ENCODE assay signal across 1 cellular context in genomic region chr17:81941484-81942166, GRCh38.
TF ChIP-seq lines count a peak whose summit lies in the region.

No MANE protein-coding gene starts in this region.

TF ChIP-seq in GM23338, 12 proteins besides CTCF, POLR2A, EP300 and RAD21 (continued from another document):
- no peak for TF ChIP-seq ZNF462 (CRISPR knock-in tag; IDR thresholded peaks at IDR 0.05)
- TF ChIP-seq JUNB (IDR thresholded peaks at IDR 0.05; ENCODE audit: unreplicated experiment) = no peak
- TF ChIP-seq REST (IDR thresholded peaks at IDR 0.05; ENCODE audit: unreplicated experiment) = no peak
- no peak for TF ChIP-seq ZNF114 (CRISPR knock-in tag; IDR thresholded peaks at IDR 0.05)
- TF ChIP-seq EZH2phosphoT487 (IDR thresholded peaks at IDR 0.05; ENCODE audit: unreplicated experiment) = no peak
TF ChIP-seq in GM23338: peak in this region for 0.
